ENCODE assay signal across 16 cellular contexts in the genomic region with DNA sequence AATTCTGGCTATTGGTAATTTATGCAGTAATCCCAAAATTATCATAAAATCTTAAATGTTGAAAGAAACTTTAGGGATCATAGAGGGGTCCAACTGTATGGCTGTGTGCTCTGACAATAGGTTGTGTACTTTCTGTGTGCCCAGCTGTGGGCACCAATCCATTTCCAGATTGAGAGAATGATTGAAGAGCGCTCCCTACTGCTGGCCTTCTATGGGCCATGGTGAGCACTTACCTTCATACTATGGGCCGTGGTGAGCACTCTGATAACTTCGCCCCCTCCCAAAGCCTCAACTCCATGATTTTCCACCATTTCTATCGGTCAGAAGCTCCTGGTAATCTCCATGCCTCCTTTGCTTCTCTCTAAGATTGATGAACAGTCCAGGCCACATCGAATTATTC.
DNase-seq lines count a peak whose midpoint lies in the region; ATAC-seq and TF ChIP-seq lines count a peak whose summit lies in the region.
"Had no signal": no experiment of that assay in that cellular context is flagged by ENCODE, and none has a peak within 500 bp of the region (broad histone marks: within the 10 kb centered on the region; RNA-seq: fewer than 3 reads in every experiment).

No MANE protein-coding gene starts in this region.

- DNase-seq in A673 (ENCODE audit: low spot score) = no peak
- DNase-seq in HCT116 (ENCODE audit: low read depth, low spot score) = no peak
- DNase-seq in SK-MEL-5 (ENCODE audit: low read depth, low spot score) = peak; percentile 68
- DNase-seq in dermis blood vessel endothelial cell = peak; percentile 13
- no peak for DNase-seq in caudate nucleus (lab: John Stamatoyannopoulos, UW)
- DNase-seq: BE2C; CD8-positive, alpha-beta T cell; COR-L47; DMS153; DMS79 treated with DMSO at 0.1 percent for 48 hours; EL; H7; KG1 had no signal

- H3K9me3 ChIP-seq in A673 (ENCODE audit: low read depth, low read length, poor library complexity, severe bottlenecking) = no peaks in the 10 kb centered on the region
- H3K9me3 ChIP-seq in HCT116 (ENCODE audit: control insufficient read depth in 1 of 2, insufficient read depth in 1 of 2, low read depth in 1 of 2, low read length in 2 of 2) = no peaks in the 10 kb centered on the region
- H3K9me3 ChIP-seq: BE2C had no signal

- CTCF ChIA-PET in A673 (lab: Charles Lee) = interaction anchor here (0.9 kb wide), 1 partner anchor 78 kb away, joined by 3 read pairs; no protein-coding TSS in a partner anchor
- CTCF ChIA-PET in HCT116 (lab: Charles Lee) = no interaction called here

- no peak for TF ChIP-seq POLR2A in HCT116 (IDR thresholded peaks at IDR 0.05; ENCODE audit: borderline replicate concordance, extremely low read depth, insufficient read depth, insufficient read length)

- H3K27me3 ChIP-seq in A673 (replicated peaks; ENCODE audit: insufficient read depth, low read depth, low read length, poor library complexity) (peaks cover 46% of the 10 kb centered on the region), HCT116 (ENCODE audit: insufficient read depth, low read length) (peaks cover 30% of the 10 kb centered on the region)
- H3K27me3 ChIP-seq: BE2C had no signal

- intact Hi-C loops in A673 (cut with micrococcal nuclease; ENCODE audit: unreplicated experiment) = no loop called here
- intact Hi-C loops in HCT116 (cut with micrococcal nuclease) = no loop called here

- no peaks in the 10 kb centered on the region for H3K36me3 ChIP-seq in A673 (ENCODE audit: insufficient read depth, low read length, poor library complexity, severe bottlenecking)
- no peaks in the 10 kb centered on the region for H3K36me3 ChIP-seq in HCT116 (ENCODE audit: control insufficient read depth in 1 of 2, insufficient read depth in 2 of 2, low read length in 2 of 2)
- H3K36me3 ChIP-seq: BE2C had no signal

- no peaks in the 10 kb centered on the region for H4K20me1 ChIP-seq in HCT116 (ENCODE audit: insufficient read depth)

- no peak overlapping the region for H2AFZ ChIP-seq in HCT116 (ENCODE audit: low read depth, low read length, poor library complexity, severe bottlenecking)

- H3K27ac ChIP-seq in A673 (ENCODE audit: low read depth, low read length, poor library complexity, severe bottlenecking) (no peak overlapping the region), HCT116 (ENCODE audit: low read depth, low read length) (no peak overlapping the region), caudate nucleus (ENCODE audit: low read depth, low read length) (no peak overlapping the region)

- no peak overlapping the region for H3K4me2 ChIP-seq in HCT116 (ENCODE audit: low read length)

- in situ Hi-C loops in SK-MEL-5 (cut with HindIII; ENCODE audit: low pct_unique_long_range_greater_than_20kb, low sequenced_read_pairs) = no loop called here

- POLR2A ChIA-PET in A673 (lab: Charles Lee; ENCODE audit: low non-redundant PET) = no interaction called here
- POLR2A ChIA-PET in HCT116 (lab: Charles Lee) = no interaction called here

- no peak overlapping the region for H3K9ac ChIP-seq in HCT116 (ENCODE audit: low read length)

- H3K4me3 ChIP-seq in A673 (ENCODE audit: low read depth, low read length, poor library complexity, severe bottlenecking) (no peak overlapping the region), HCT116 (replicated peaks in 1 of 2; ENCODE audit: low read depth in 1 of 2, low read length in 2 of 2) (no peak overlapping the region)

- BruUV-seq in A673 (replicated peaks; lab: Mats Ljungman, UMichigan) = no TSS peak
- no TSS peak for BruUV-seq in HCT116 (replicated peaks; lab: Mats Ljungman, UMichigan)

- no peaks in the 10 kb centered on the region for H3K9me2 ChIP-seq in HCT116 (ENCODE audit: insufficient read depth)

- TF ChIP-seq RAD21 in HCT116 (IDR thresholded peaks at IDR 0.05; ENCODE audit: low read depth) = peak; percentile 34; the same call in 1 of the 2 replicates

- RAD21 ChIA-PET in HCT116 (lab: Charles Lee; ENCODE audit: low non-redundant PET in 1 of 2, low total read pairs in 2 of 2, uncharacterized antibody in 2 of 2, unreplicated experiment in 2 of 2) = no interaction called here

- peaks cover 8% of the 10 kb centered on the region for H3K4me1 ChIP-seq in A673 (ENCODE audit: insufficient read depth, low read length, poor library complexity, severe bottlenecking)
- no peaks in the 10 kb centered on the region for H3K4me1 ChIP-seq in HCT116 (ENCODE audit: control insufficient read depth in 1 of 2, insufficient read depth in 2 of 2, low read length in 2 of 2)
- H3K4me1 ChIP-seq: BE2C had no signal

- no peaks in the 10 kb centered on the region for H3K79me2 ChIP-seq in HCT116 (ENCODE audit: insufficient read depth, low read length)

- TF ChIP-seq CTCF in A673 (conservative IDR thresholded peaks at IDR 0.05; ENCODE audit: low read depth, low read length) (0 out of 2 replicates have a peak, but pooled peaks have one; percentile 25), HCT116 (IDR thresholded peaks at IDR 0.05 in 2 of 3, conservative IDR thresholded peaks at IDR 0.05 in 1 of 3; ENCODE audit: borderline replicate concordance in 1 of 3, insufficient read depth in 1 of 3, low read depth in 2 of 3, low read length in 2 of 3) (peak in 2 of 3 experiments; percentile 20 to 23; a peak in 1 of 6 replicates)

- peak; percentile 53; the same call in 1 of the 2 replicates for ATAC-seq in HCT116
- no peak for ATAC-seq in HG03439 (IDR thresholded peaks at IDR 0.05; ENCODE audit: unreplicated experiment)
- no peak for ATAC-seq in GM21423 (IDR thresholded peaks at IDR 0.05; ENCODE audit: unreplicated experiment)
- no peak for ATAC-seq in HG03469 (IDR thresholded peaks at IDR 0.05; ENCODE audit: unreplicated experiment)
- ATAC-seq: CD8-positive, alpha-beta T cell had no signal

TF ChIP-seq in HCT116, 20 proteins besides CTCF, POLR2A, EP300 and RAD21:
- no peak for TF ChIP-seq SP1 (IDR thresholded peaks at IDR 0.05; ENCODE audit: low read depth)
- TF ChIP-seq ELF1 (IDR thresholded peaks at IDR 0.05; ENCODE audit: borderline replicate concordance, low read depth) = no peak
- no peak for TF ChIP-seq ZFX (IDR thresholded peaks at IDR 0.05)
- no peak for TF ChIP-seq CEBPB (IDR thresholded peaks at IDR 0.05; ENCODE audit: low read depth)
- TF ChIP-seq TCF7L2 (IDR thresholded peaks at IDR 0.05; ENCODE audit: borderline replicate concordance, extremely low read depth, insufficient read depth, insufficient read length) = no peak
- no peak for TF ChIP-seq ZNF274 (IDR thresholded peaks at IDR 0.05; ENCODE audit: low read depth, low read length)
- TF ChIP-seq EZH2phosphoT487 (IDR thresholded peaks at IDR 0.05; ENCODE audit: borderline replicate concordance) = no peak
- TF ChIP-seq, protein P1, sequence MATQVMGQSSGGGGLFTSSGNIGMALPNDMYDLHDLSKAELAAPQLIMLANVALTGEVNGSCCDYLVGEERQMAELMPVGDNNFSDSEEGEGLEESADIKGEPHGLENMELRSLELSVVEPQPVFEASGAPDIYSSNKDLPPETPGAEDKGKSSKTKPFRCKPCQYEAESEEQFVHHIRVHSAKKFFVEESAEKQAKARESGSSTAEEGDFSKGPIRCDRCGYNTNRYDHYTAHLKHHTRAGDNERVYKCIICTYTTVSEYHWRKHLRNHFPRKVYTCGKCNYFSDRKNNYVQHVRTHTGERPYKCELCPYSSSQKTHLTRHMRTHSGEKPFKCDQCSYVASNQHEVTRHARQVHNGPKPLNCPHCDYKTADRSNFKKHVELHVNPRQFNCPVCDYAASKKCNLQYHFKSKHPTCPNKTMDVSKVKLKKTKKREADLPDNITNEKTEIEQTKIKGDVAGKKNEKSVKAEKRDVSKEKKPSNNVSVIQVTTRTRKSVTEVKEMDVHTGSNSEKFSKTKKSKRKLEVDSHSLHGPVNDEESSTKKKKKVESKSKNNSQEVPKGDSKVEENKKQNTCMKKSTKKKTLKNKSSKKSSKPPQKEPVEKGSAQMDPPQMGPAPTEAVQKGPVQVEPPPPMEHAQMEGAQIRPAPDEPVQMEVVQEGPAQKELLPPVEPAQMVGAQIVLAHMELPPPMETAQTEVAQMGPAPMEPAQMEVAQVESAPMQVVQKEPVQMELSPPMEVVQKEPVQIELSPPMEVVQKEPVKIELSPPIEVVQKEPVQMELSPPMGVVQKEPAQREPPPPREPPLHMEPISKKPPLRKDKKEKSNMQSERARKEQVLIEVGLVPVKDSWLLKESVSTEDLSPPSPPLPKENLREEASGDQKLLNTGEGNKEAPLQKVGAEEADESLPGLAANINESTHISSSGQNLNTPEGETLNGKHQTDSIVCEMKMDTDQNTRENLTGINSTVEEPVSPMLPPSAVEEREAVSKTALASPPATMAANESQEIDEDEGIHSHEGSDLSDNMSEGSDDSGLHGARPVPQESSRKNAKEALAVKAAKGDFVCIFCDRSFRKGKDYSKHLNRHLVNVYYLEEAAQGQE (IDR thresholded peaks at IDR 0.05; ENCODE audit: low read depth) = no peak
- TF ChIP-seq EZH2 (IDR thresholded peaks at IDR 0.05) = no peak
- no peak for TF ChIP-seq SRF (IDR thresholded peaks at IDR 0.05; ENCODE audit: low read depth)
- no peak for TF ChIP-seq FOSL1 (IDR thresholded peaks at IDR 0.05; ENCODE audit: low read depth)

Comparison
In these comparisons a context has a peak if more than half of its experiments do, and no peak if none do; other contexts are left out.
1. DNase-seq: peak in SK-MEL-5 (single experiment) and dermis blood vessel endothelial cell (single experiment); none in A673 (single experiment), HCT116 (single experiment) and caudate nucleus (0 of 61).